Comparison of ENCODE assay signal across 16 cellular contexts in genomic region chr1:65894738-65895605, GRCh38.
DNase-seq lines count a peak whose midpoint lies in the region; ATAC-seq and FAIRE-seq lines count a peak whose summit lies in the region.
"Had no signal": no experiment of that assay in that cellular context is flagged by ENCODE, and none has a peak within 500 bp of the region (broad histone marks: within the 10 kb centered on the region; RNA-seq: fewer than 3 reads in every experiment).

No MANE protein-coding gene starts in this region.

- ATAC-seq in GM18873 (IDR thresholded peaks at IDR 0.05; ENCODE audit: low FRiP score, unreplicated experiment) (peak; percentile 94), GM21529 (IDR thresholded peaks at IDR 0.05; ENCODE audit: unreplicated experiment) (peak; percentile 90), HG03064 (IDR thresholded peaks at IDR 0.05; ENCODE audit: low read depth, unreplicated experiment) (peak; percentile 99)
- no peak for ATAC-seq in stimulated activated naive CD8-positive, alpha-beta T cell treated with anti-CD3 and anti-CD28 coated beads, Interleukin-15, amount 100 ng/mL, for 72 hours

- peaks cover 0 to 17% of the 10 kb centered on the region in 2 donors for H3K9me3 Mint-ChIP-seq in stimulated activated naive CD8-positive, alpha-beta T cell treated with anti-CD3 and anti-CD28 coated beads, Interleukin-15, amount 100 ng/mL, for 72 hours

- DNase-seq in RCC 7860 (ENCODE audit: low spot score) (peak; percentile 13), OCI-M2 (lab: John Stamatoyannopoulos, UW; ENCODE audit: unreplicated experiment) (no peak), T-helper 9 cell (no peak), G401 (ENCODE audit: low spot score) (no peak)
- no peak for DNase-seq in stimulated activated naive CD8-positive, alpha-beta T cell treated with anti-CD3 and anti-CD28 coated beads, Interleukin-15, amount 100 ng/mL, for 72 hours
- DNase-seq: activated CD4-positive, CD25-positive, alpha-beta regulatory T cell; activated effector memory CD4-positive, alpha-beta T cell treated with anti-CD3 and anti-CD28 coated beads, Interleukin-2, amount 50 U/mL, for 16 hours; C1 segment of cervical spinal cord; erythroblast; MM.1S; NCI-H446; SHP77; thyroid gland had no signal

- no peak overlapping the region for H3K27ac Mint-ChIP-seq in stimulated activated naive CD8-positive, alpha-beta T cell treated with anti-CD3 and anti-CD28 coated beads, Interleukin-15, amount 100 ng/mL, for 72 hours

- no peak for FAIRE-seq in RCC 7860 (lab: Jason Lieb, UNC)

- peaks cover 8% of the 10 kb centered on the region for H3K27me3 Mint-ChIP-seq in stimulated activated naive CD8-positive, alpha-beta T cell treated with anti-CD3 and anti-CD28 coated beads, Interleukin-15, amount 100 ng/mL, for 72 hours

- H3K4me1 Mint-ChIP-seq in stimulated activated naive CD8-positive, alpha-beta T cell treated with anti-CD3 and anti-CD28 coated beads, Interleukin-15, amount 100 ng/mL, for 72 hours: no peaks in the 10 kb centered on the region

- H3K4me3 Mint-ChIP-seq in stimulated activated naive CD8-positive, alpha-beta T cell treated with anti-CD3 and anti-CD28 coated beads, Interleukin-15, amount 100 ng/mL, for 72 hours: no peak overlapping the region

- in situ Hi-C loops in G401 (cut with HindIII; ENCODE audit: low sequenced_read_pairs): no loop called here
